Comparison of ENCODE assay signal across 8 cellular contexts in genomic region chr6:63441266-63441956, GRCh38.
DNase-seq lines count a peak whose midpoint lies in the region; ATAC-seq and TF ChIP-seq lines count a peak whose summit lies in the region.

No MANE protein-coding gene starts in this region.

- H3K27ac Mint-ChIP-seq in CD4-positive, alpha-beta T cell: no peak overlapping the region
- no peak overlapping the region for H3K27ac Mint-ChIP-seq in effector memory CD8-positive, alpha-beta T cell
- H3K27ac Mint-ChIP-seq in CD14-positive monocyte: peak overlapping the region in 1 of 7 donors; percentile 24

- CTCF ChIA-PET in CD4-positive, alpha-beta T cell (lab: Charles Lee): no interaction called here

- H3K27me3 ChIP-seq in CD4-positive, alpha-beta T cell (ENCODE audit: control insufficient read depth, insufficient read depth, low read length): no peaks in the 10 kb centered on the region

- ATAC-seq in CD4-positive, alpha-beta T cell (ENCODE audit: poor library complexity): no peak
- ATAC-seq in GM19468 (IDR thresholded peaks at IDR 0.05; ENCODE audit: extremely low read depth, unreplicated experiment) (peak; percentile 14), HG02973 (IDR thresholded peaks at IDR 0.05; ENCODE audit: unreplicated experiment) (no peak)
- ATAC-seq in effector memory CD8-positive, alpha-beta T cell (replicated peaks): peak; percentile 64

- H3K9me3 Mint-ChIP-seq in CD4-positive, alpha-beta T cell: peaks cover 3% of the 10 kb centered on the region
- no peaks in the 10 kb centered on the region for H3K9me3 Mint-ChIP-seq in effector memory CD8-positive, alpha-beta T cell
- H3K9me3 Mint-ChIP-seq in CD14-positive monocyte: peaks cover 2 to 11% (median 9%) of the 10 kb centered on the region in 7 donors

- no peaks in the 10 kb centered on the region for H3K4me1 Mint-ChIP-seq in CD4-positive, alpha-beta T cell (ENCODE audit: low read depth)
- no peaks in the 10 kb centered on the region for H3K4me1 Mint-ChIP-seq in effector memory CD8-positive, alpha-beta T cell (ENCODE audit: low read depth in 2 of 2)
- H3K4me1 Mint-ChIP-seq in CD14-positive monocyte: peaks cover 2% of the 10 kb centered on the region

- no peaks in the 10 kb centered on the region for H3K27me3 Mint-ChIP-seq in CD4-positive, alpha-beta T cell
- no peaks in the 10 kb centered on the region for H3K27me3 Mint-ChIP-seq in effector memory CD8-positive, alpha-beta T cell
- peaks cover 1 to 15% (median 1%) of the 10 kb centered on the region in 3 donors for H3K27me3 Mint-ChIP-seq in CD14-positive monocyte (ENCODE audit: low read depth in 3 of 3)

- H3K27ac ChIP-seq in CD4-positive, alpha-beta T cell (ENCODE audit: low read depth, low read length): no peak overlapping the region

- H3K36me3 Mint-ChIP-seq in CD4-positive, alpha-beta T cell (ENCODE audit: low read depth): no peaks in the 10 kb centered on the region
- peaks cover 2% of the 10 kb centered on the region for H3K36me3 Mint-ChIP-seq in effector memory CD8-positive, alpha-beta T cell (ENCODE audit: insufficient read depth)
- H3K36me3 Mint-ChIP-seq in CD14-positive monocyte: no peaks in the 10 kb centered on the region

- no peaks in the 10 kb centered on the region for H3K9me3 ChIP-seq in CD4-positive, alpha-beta T cell (ENCODE audit: control insufficient read depth, low read length)

- DNase-seq in CD4-positive, alpha-beta T cell: no peak
- DNase-seq in NCI-H748 (lab: John Stamatoyannopoulos, UW; ENCODE audit: unreplicated experiment) (peak; percentile 97), NOMO-1 treated with dmso at 0.1 percent for 144 hours (lab: John Stamatoyannopoulos, UW; ENCODE audit: unreplicated experiment) (no peak), CD14-positive monocyte (ENCODE audit: low spot score) (no peak), NCI-H1694 (lab: John Stamatoyannopoulos, UW) (no peak)
- no peak for DNase-seq in effector memory CD8-positive, alpha-beta T cell

- H3K4me3 Mint-ChIP-seq in CD4-positive, alpha-beta T cell: peak overlapping the region; percentile 46
- peak overlapping the region; percentile 33 to 34 for H3K4me3 Mint-ChIP-seq in effector memory CD8-positive, alpha-beta T cell
- peak overlapping the region in 1 of 2 donors; percentile 45 for H3K4me3 Mint-ChIP-seq in CD14-positive monocyte

- no peak for TF ChIP-seq CTCF in CD4-positive, alpha-beta T cell (IDR thresholded peaks at IDR 0.05)
- no peak for TF ChIP-seq CTCF in CD14-positive monocyte (IDR thresholded peaks at IDR 0.05)

- POLR2A ChIA-PET in CD4-positive, alpha-beta T cell (lab: Charles Lee): no interaction called here

- intact Hi-C loops in CD4-positive, alpha-beta T cell (cut with DNase I, micrococcal nuclease): no loop called here
- intact Hi-C loops in CD14-positive monocyte (cut with micrococcal nuclease): no loop called here

Comparison
In these comparisons a context has a peak if more than half of its experiments do, and no peak if none do; other contexts are left out.
1. ATAC-seq: peak in GM19468 (single experiment) and effector memory CD8-positive, alpha-beta T cell (single experiment); none in CD4-positive, alpha-beta T cell (single experiment) and HG02973 (single experiment).